In the genomic region with DNA sequence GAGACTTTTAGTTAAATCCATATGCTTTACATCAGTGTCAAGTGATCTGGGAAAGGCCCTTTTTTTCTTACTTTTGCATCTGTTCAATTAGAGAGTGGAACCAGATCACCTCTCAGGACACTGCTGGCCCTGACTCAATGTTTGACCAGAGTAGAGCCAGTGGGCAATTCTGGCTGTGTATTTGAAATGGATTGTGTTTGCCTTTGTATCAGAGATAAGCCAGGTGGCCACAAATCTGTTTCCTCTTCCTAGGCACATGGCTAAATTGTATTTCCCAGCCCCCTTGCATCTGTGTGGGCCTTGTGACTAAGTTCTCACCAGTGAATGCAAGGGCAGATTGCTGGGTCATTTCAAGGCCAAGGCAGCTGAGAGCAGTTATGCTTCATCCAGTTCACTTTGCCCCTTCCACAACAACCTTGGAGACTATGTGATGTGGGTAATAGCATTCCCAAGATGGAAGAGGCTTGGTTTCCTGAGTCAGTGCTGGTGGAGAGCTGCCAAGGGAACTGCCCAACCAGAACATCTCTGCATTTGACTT, we compare ENCODE assay signal across 12 cellular contexts.
DNase-seq lines count a peak whose midpoint lies in the region; ATAC-seq and TF ChIP-seq lines count a peak whose summit lies in the region.
"Had no signal": no experiment of that assay in that cellular context is flagged by ENCODE, and none has a peak within 500 bp of the region (broad histone marks: within the 10 kb centered on the region; RNA-seq: fewer than 3 reads in every experiment).

No MANE protein-coding gene starts in this region.

- no peak overlapping the region for H3K4me2 ChIP-seq in OCI-LY7 (ENCODE audit: low read length)

- no peak overlapping the region for H3K4me3 ChIP-seq in OCI-LY7 (ENCODE audit: low read depth, low read length, poor library complexity, severe bottlenecking)
- H3K4me3 ChIP-seq: upper lobe of left lung had no signal

- no peaks in the 10 kb centered on the region for H3K9me2 ChIP-seq in OCI-LY7 (ENCODE audit: insufficient read depth, low read length)

- H3K36me3 ChIP-seq in OCI-LY7 (ENCODE audit: insufficient read depth, low read length): no peaks in the 10 kb centered on the region
- H3K36me3 ChIP-seq: upper lobe of left lung had no signal

- POLR2A ChIA-PET in OCI-LY7 (lab: Charles Lee): no interaction called here

- no peak for TF ChIP-seq CTCF in OCI-LY7 (conservative IDR thresholded peaks at IDR 0.05; ENCODE audit: low read length)

- intact Hi-C loops in OCI-LY7 (cut with micrococcal nuclease; ENCODE audit: unreplicated experiment): no loop called here

- no peak overlapping the region for H2AFZ ChIP-seq in OCI-LY7 (ENCODE audit: low read length)

- no peak overlapping the region for H3K27ac ChIP-seq in OCI-LY7 (ENCODE audit: low read depth, low read length, poor library complexity, severe bottlenecking)
- H3K27ac ChIP-seq: RWPE1 had no signal

- no peaks in the 10 kb centered on the region for H3K4me1 ChIP-seq in OCI-LY7 (ENCODE audit: insufficient read depth, low read length, poor library complexity, severe bottlenecking)
- H3K4me1 ChIP-seq: upper lobe of left lung had no signal

- H3K9me3 ChIP-seq in OCI-LY7 (ENCODE audit: low read length): no peaks in the 10 kb centered on the region
- H3K9me3 ChIP-seq: upper lobe of left lung had no signal

- CTCF ChIA-PET in OCI-LY7 (lab: Charles Lee; ENCODE audit: unreplicated experiment): no interaction called here

- DNase-seq in ACHN (peak; percentile 88), HT1080 (ENCODE audit: low read depth) (peak; percentile 85), astrocyte of the hippocampus (ENCODE audit: low read depth, low spot score) (peak; percentile 51), kidney tubule cell (ENCODE audit: low spot score) (peak; percentile 99), OCI-LY7 (ENCODE audit: low spot score) (no peak), G401 (ENCODE audit: low spot score) (no peak), OCI-M2 (lab: John Stamatoyannopoulos, UW; ENCODE audit: unreplicated experiment) (no peak)
- DNase-seq: activated CD4-positive, alpha-beta T cell treated with anti-CD3 and anti-CD28 coated beads, Interleukin-2, amount 50 U/mL, for 1 hour; NCI-H446 treated with DMSO at 0.1 percent for 48 hours; upper lobe of left lung had no signal

- ATAC-seq in HG02970 (IDR thresholded peaks at IDR 0.05; ENCODE audit: low FRiP score, unreplicated experiment): no peak

- no TSS peak for BruUV-seq in OCI-LY7 (replicated peaks; lab: Mats Ljungman, UMichigan)

- in situ Hi-C loops in ACHN (cut with HindIII; ENCODE audit: low pct_ligation_motif_present, low pct_unique_long_range_greater_than_20kb, low sequenced_read_pairs) (no loop called here), G401 (cut with HindIII; ENCODE audit: low sequenced_read_pairs) (no loop called here)

- no peaks in the 10 kb centered on the region for H4K20me1 ChIP-seq in OCI-LY7 (ENCODE audit: insufficient read depth, low read length)

- no peaks in the 10 kb centered on the region for H3K79me2 ChIP-seq in OCI-LY7 (ENCODE audit: insufficient read depth, low read depth, low read length)

Comparison
In these comparisons a context has a peak if more than half of its experiments do, and no peak if none do; other contexts are left out.
1. DNase-seq: peak in ACHN (single experiment), HT1080 (single experiment), astrocyte of the hippocampus (single experiment) and kidney tubule cell (single experiment); none in OCI-LY7 (single experiment), G401 (single experiment) and OCI-M2 (single experiment).